In the genomic region with DNA sequence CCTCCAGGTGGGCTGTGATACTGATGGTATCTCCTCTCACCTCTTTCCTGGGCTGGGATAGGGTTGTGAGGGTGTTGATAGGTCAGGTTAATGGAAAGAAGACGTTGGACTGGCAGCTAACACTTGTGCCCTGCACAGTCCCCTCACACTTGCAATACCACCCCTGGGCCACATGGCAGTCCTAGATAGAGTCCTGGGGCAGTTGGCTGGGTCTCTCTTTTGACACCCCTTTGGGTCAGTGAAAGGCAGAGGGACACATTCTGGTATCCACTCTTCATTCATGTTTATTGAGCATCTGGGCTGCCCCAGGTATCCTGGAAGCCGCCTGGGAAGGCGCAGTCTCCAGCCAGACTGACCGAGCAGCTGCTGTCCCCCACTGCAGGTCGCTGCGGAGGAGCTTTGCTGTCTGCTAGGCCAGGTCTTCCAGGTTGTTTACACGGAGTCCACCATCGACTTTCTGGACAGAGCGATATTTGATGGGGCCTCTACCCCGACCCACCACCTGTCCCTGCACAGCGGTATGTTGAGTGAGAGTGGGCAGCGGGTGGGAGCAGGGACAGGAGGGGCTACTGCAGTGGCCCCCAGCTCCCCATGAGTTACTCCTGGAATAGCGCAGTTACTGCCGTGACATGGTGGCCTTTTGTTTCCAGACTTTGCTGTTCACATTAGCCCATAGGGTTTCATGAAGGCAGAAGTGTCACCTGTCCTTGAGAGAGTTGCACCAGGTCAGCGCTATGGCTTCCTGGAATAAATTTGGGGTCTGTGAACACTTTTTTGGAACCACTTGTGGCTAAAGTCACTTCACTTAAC, we compare ENCODE assay signal across 15 cellular contexts. TPM values are rescaled to one million over a fixed set of nuclear protein-coding genes. Genes with fewer than 3 reads are reported as not detected.
DNase-seq lines count a peak whose midpoint lies in the region; ATAC-seq and TF ChIP-seq lines count a peak whose summit lies in the region.
"Had no signal": no experiment of that assay in that cellular context is flagged by ENCODE, and none has a peak within 500 bp of the region (broad histone marks: within the 10 kb centered on the region; RNA-seq: fewer than 3 reads in every experiment).

No MANE protein-coding gene starts in this region.

- H3K79me1 ChIP-seq in H9 (ENCODE audit: insufficient read depth, low read depth, low read length, poor library complexity, severe bottlenecking), result no peaks in the 10 kb centered on the region

- CTCF ChIA-PET in activated naive CD4-positive, alpha-beta T cell treated with anti-CD3 and anti-CD28 coated beads, Interleukin-2, amount 10 ng/mL, durations not matched to agents 7 days and 5 days (lab: Charles Lee), result interaction anchor here (2.0 to 2.2 kb wide), 2 partner anchors 65 to 96 kb away, joined by 5 to 8 read pairs; no protein-coding TSS in a partner anchor

- H2BK5ac ChIP-seq in H9 (ENCODE audit: insufficient read length, low read length), result no peak overlapping the region

- no peak overlapping the region for H4K91ac ChIP-seq in H9 (ENCODE audit: insufficient read length, low read depth, low read length)

- no peak overlapping the region for H4K5ac ChIP-seq in H9 (ENCODE audit: insufficient read length, low read depth, low read length)

- no CpG with 5 or more reads among the region's 15 CpGs for WGBS in H9 (ENCODE audit: extremely low coverage, insufficient read length, low lambda C conversion rate)

- no peak overlapping the region for H3K23ac ChIP-seq in H9 (ENCODE audit: insufficient read length, low read depth, low read length)

- H3K4me1 Mint-ChIP-seq in activated naive CD4-positive, alpha-beta T cell treated with anti-CD3 and anti-CD28 coated beads, Interleukin-2, amount 10 ng/mL, durations not matched to agents 7 days and 5 days, result peaks cover 31% of the 10 kb centered on the region
- peaks cover 0 to 7% of the 10 kb centered on the region in 2 experiments; a peak in 1 of 4 replicates for H3K4me1 Mint-ChIP-seq in H9
- H3K4me1 Mint-ChIP-seq in dendritic cell treated with granulocyte-macrophage colony-stimulating factor and Interleukin-4, amounts not matched to agents 40 ng/mL and 50 ng/mL, for 4 days (ENCODE audit: low read depth), result peaks cover 30% of the 10 kb centered on the region
- peaks cover 26% of the 10 kb centered on the region for H3K4me1 Mint-ChIP-seq in stimulated activated memory B cell treated with anti-CD40 and anti-IgM and Interleukin-4, amounts not matched to agents 10 μg/mL and 1 μg/mL and 100 μg/mL, for 72 hours

- H2AFZ ChIP-seq in H9 (ENCODE audit: low read length), result no peak overlapping the region

- no peak overlapping the region for H2BK120ac ChIP-seq in H9 (ENCODE audit: low read depth, low read length, poor library complexity, severe bottlenecking)

- no peak overlapping the region for H2BK20ac ChIP-seq in H9 (ENCODE audit: low read depth, low read length, poor library complexity, severe bottlenecking)

- H2BK15ac ChIP-seq in H9 (ENCODE audit: low read depth, low read length), result no peak overlapping the region

- H3K36me3 Mint-ChIP-seq in activated naive CD4-positive, alpha-beta T cell treated with anti-CD3 and anti-CD28 coated beads, Interleukin-2, amount 10 ng/mL, durations not matched to agents 7 days and 5 days, result peaks cover 76% of the 10 kb centered on the region
- peaks cover 3 to 45% (median 33%) of the 10 kb centered on the region in 3 experiments; a peak in 6 of 7 replicates for H3K36me3 Mint-ChIP-seq in H9 (ENCODE audit: insufficient read depth in 1 of 3, low read depth in 3 of 3)
- peaks cover 100% of the 10 kb centered on the region for H3K36me3 Mint-ChIP-seq in dendritic cell treated with granulocyte-macrophage colony-stimulating factor and Interleukin-4, amounts not matched to agents 40 ng/mL and 50 ng/mL, for 4 days (ENCODE audit: low read depth)
- peaks cover 83% of the 10 kb centered on the region for H3K36me3 Mint-ChIP-seq in stimulated activated memory B cell treated with anti-CD40 and anti-IgM and Interleukin-4, amounts not matched to agents 10 μg/mL and 1 μg/mL and 100 μg/mL, for 72 hours

- H3K56ac ChIP-seq in H9 (ENCODE audit: insufficient read length, low read depth, low read length), result no peak overlapping the region

- intact Hi-C loops in dendritic cell treated with granulocyte-macrophage colony-stimulating factor and Interleukin-4, amounts not matched to agents 40 ng/mL and 50 ng/mL, for 4 days (cut with micrococcal nuclease), result no loop called here

- H3K4me1 ChIP-seq in H9 (ENCODE audit: insufficient read depth, low read length), result no peaks in the 10 kb centered on the region
- H3K4me1 ChIP-seq: body of pancreas had no signal

- H3K4me3 Mint-ChIP-seq in activated naive CD4-positive, alpha-beta T cell treated with anti-CD3 and anti-CD28 coated beads, Interleukin-2, amount 10 ng/mL, durations not matched to agents 7 days and 5 days, result no peak overlapping the region
- H3K4me3 Mint-ChIP-seq in H9, result no peak overlapping the region
- H3K4me3 Mint-ChIP-seq in dendritic cell treated with granulocyte-macrophage colony-stimulating factor and Interleukin-4, amounts not matched to agents 40 ng/mL and 50 ng/mL, for 4 days, result no peak overlapping the region
- no peak overlapping the region for H3K4me3 Mint-ChIP-seq in stimulated activated memory B cell treated with anti-CD40 and anti-IgM and Interleukin-4, amounts not matched to agents 10 μg/mL and 1 μg/mL and 100 μg/mL, for 72 hours

- no peak overlapping the region for H3T11ph ChIP-seq in H9 (ENCODE audit: low read length)

- H3K9me3 ChIP-seq in H9 (ENCODE audit: control insufficient read depth, low read depth, low read length), result no peaks in the 10 kb centered on the region
- H3K9me3 ChIP-seq: body of pancreas, left lung had no signal

- H3K27ac Mint-ChIP-seq in activated naive CD4-positive, alpha-beta T cell treated with anti-CD3 and anti-CD28 coated beads, Interleukin-2, amount 10 ng/mL, durations not matched to agents 7 days and 5 days, result peak overlapping the region; percentile 45
- peak overlapping the region in 1 of 3 experiments; percentile 14; a peak in 1 of 7 replicates for H3K27ac Mint-ChIP-seq in H9
- peak overlapping the region; percentile 30 for H3K27ac Mint-ChIP-seq in dendritic cell treated with granulocyte-macrophage colony-stimulating factor and Interleukin-4, amounts not matched to agents 40 ng/mL and 50 ng/mL, for 4 days
- peak overlapping the region; percentile 15 for H3K27ac Mint-ChIP-seq in stimulated activated memory B cell treated with anti-CD40 and anti-IgM and Interleukin-4, amounts not matched to agents 10 μg/mL and 1 μg/mL and 100 μg/mL, for 72 hours

- H3K27me3 Mint-ChIP-seq in activated naive CD4-positive, alpha-beta T cell treated with anti-CD3 and anti-CD28 coated beads, Interleukin-2, amount 10 ng/mL, durations not matched to agents 7 days and 5 days, result no peaks in the 10 kb centered on the region
- no peaks in the 10 kb centered on the region for H3K27me3 Mint-ChIP-seq in H9 (ENCODE audit: low read depth)
- H3K27me3 Mint-ChIP-seq in dendritic cell treated with granulocyte-macrophage colony-stimulating factor and Interleukin-4, amounts not matched to agents 40 ng/mL and 50 ng/mL, for 4 days, result no peaks in the 10 kb centered on the region
- H3K27me3 Mint-ChIP-seq in stimulated activated memory B cell treated with anti-CD40 and anti-IgM and Interleukin-4, amounts not matched to agents 10 μg/mL and 1 μg/mL and 100 μg/mL, for 72 hours, result no peaks in the 10 kb centered on the region

- no peak overlapping the region for H3K4me2 ChIP-seq in H9 (ENCODE audit: insufficient read depth, insufficient read length, low read length)

- peak; percentile 30; the same call in 2 of the 3 replicates for TF ChIP-seq CTCF in H9 (conservative IDR thresholded peaks at IDR 0.05)

- H3K79me2 ChIP-seq in H9 (ENCODE audit: insufficient read depth, low read length), result no peaks in the 10 kb centered on the region

- H3K14ac ChIP-seq in H9 (ENCODE audit: insufficient read depth, low read length), result no peak overlapping the region

- H3K4ac ChIP-seq in H9 (ENCODE audit: low read depth, low read length), result no peak overlapping the region

- DNase-seq in activated naive CD4-positive, alpha-beta T cell treated with anti-CD3 and anti-CD28 coated beads, Interleukin-2, amount 10 ng/mL, durations not matched to agents 7 days and 5 days, result no peak
- DNase-seq in activated naive CD4-positive, alpha-beta T cell treated with anti-CD3 and anti-CD28 coated beads, Interleukin-2, amount 50 U/mL, for 16 hours, result no peak
- no peak for DNase-seq in H9
- DNase-seq in NOMO-1 treated with DMSO at 0.1 percent for 48 hours (lab: John Stamatoyannopoulos, UW; ENCODE audit: unreplicated experiment), result no peak
- no peak for DNase-seq in stimulated activated CD4-positive, alpha-beta T cell treated with anti-CD3 and anti-CD28 coated beads, Interleukin-15, amount 100 ng/mL, for 24 hours
- DNase-seq: activated CD4-positive, alpha-beta T cell treated with anti-CD3 and anti-CD28 coated beads, Interleukin-2, amount 50 U/mL, for 4 hours; body of pancreas; NCI-H2081 treated with DMSO at 0.1 percent for 48 hours; NCI-H774; SHP77 treated with DMSO at 0.1 percent for 48 hours; T1000 had no signal

- H3K9ac ChIP-seq in H9 (ENCODE audit: extremely low read depth, insufficient read length, low read length), result no peak overlapping the region

- H2AK5ac ChIP-seq in H9 (ENCODE audit: insufficient read length, low read length), result no peak overlapping the region

- no peak overlapping the region for H3K18ac ChIP-seq in H9 (ENCODE audit: insufficient read length, low read depth, low read length)

- no peaks in the 10 kb centered on the region for H3K9me3 Mint-ChIP-seq in activated naive CD4-positive, alpha-beta T cell treated with anti-CD3 and anti-CD28 coated beads, Interleukin-2, amount 10 ng/mL, durations not matched to agents 7 days and 5 days
- no peaks in the 10 kb centered on the region for H3K9me3 Mint-ChIP-seq in H9
- no peaks in the 10 kb centered on the region for H3K9me3 Mint-ChIP-seq in dendritic cell treated with granulocyte-macrophage colony-stimulating factor and Interleukin-4, amounts not matched to agents 40 ng/mL and 50 ng/mL, for 4 days
- no peaks in the 10 kb centered on the region for H3K9me3 Mint-ChIP-seq in stimulated activated memory B cell treated with anti-CD40 and anti-IgM and Interleukin-4, amounts not matched to agents 10 μg/mL and 1 μg/mL and 100 μg/mL, for 72 hours

- H3K27me3 ChIP-seq in H9 (ENCODE audit: insufficient read depth, low read length), result no peaks in the 10 kb centered on the region
- H3K27me3 ChIP-seq: body of pancreas, left lung had no signal

- H3K23me2 ChIP-seq in H9 (ENCODE audit: insufficient read length, low read depth, low read length, poor library complexity, severe bottlenecking), result no peaks in the 10 kb centered on the region

- H4K20me1 ChIP-seq in H9 (ENCODE audit: control insufficient read depth, insufficient read depth, insufficient read length), result no peaks in the 10 kb centered on the region

- no peak overlapping the region for H2BK12ac ChIP-seq in H9 (ENCODE audit: insufficient read length, low read depth, low read length)

- no peak for ATAC-seq in stimulated activated memory B cell treated with anti-CD40 and anti-IgM and Interleukin-4, amounts not matched to agents 10 μg/mL and 1 μg/mL and 100 μg/mL, for 72 hours
- no peak for ATAC-seq in HG02571 (IDR thresholded peaks at IDR 0.05; ENCODE audit: unreplicated experiment)
- ATAC-seq: body of pancreas, left lung had no signal

- H3K27ac ChIP-seq in H9 (ENCODE audit: insufficient read length, low read depth, low read length), result no peak overlapping the region
- H3K27ac ChIP-seq: body of pancreas, left lung had no signal

- no peak overlapping the region for H4K8ac ChIP-seq in H9 (replicated peaks; ENCODE audit: insufficient read length, low read depth, low read length)

RNA-seq across cellular contexts. Expression of a gene that starts 19.1 kb away (rescaled TPM):
- 6.4 and 8.0 TPM in 2 replicates for total RNA-seq in H9 (2021)

RNA-seq across cellular contexts. Expression of a gene that starts 41.8 kb away (rescaled TPM):
- total RNA-seq in H9 (2021), result 127 and 137 TPM in 2 replicates
